ENCODE assay signal across 8 cellular contexts in genomic region chr9:39464122-39464777, GRCh38.
DNase-seq lines count a peak whose midpoint lies in the region; ATAC-seq and TF ChIP-seq lines count a peak whose summit lies in the region.
"Not testable (repeated sequence)": the region's sequence is repeated elsewhere in the genome, so short reads cannot be mapped to it uniquely, and the experiment has no call there.

No MANE protein-coding gene starts in this region.

- TF ChIP-seq EP300 in ovary (IDR thresholded peaks at IDR 0.05), result not testable (repeated sequence)

- DNase-seq in GM12865 (ENCODE audit: low read depth) (peak; percentile 86), NCI-H1436 treated with DMSO at 0.1 percent for 48 hours (lab: John Stamatoyannopoulos, UW) (peak; percentile 36), SW480 (ENCODE audit: low spot score) (peak; percentile 80), Right ventricle myocardium superior (peak; percentile 91), ovary (peak; percentile 80 to 87 (median 84)), substantia nigra (lab: John Stamatoyannopoulos, UW) (peak in 48 of 49 donors; percentile 21 to 89 (median 77))
- DNase-seq in activated naive CD8-positive, alpha-beta T cell treated with anti-CD3 and anti-CD28 coated beads, Interleukin-2, amount 10 ng/mL, durations not matched to agents 7 days and 5 days, result peak; percentile 75

- not testable (repeated sequence) for H3K36me3 Mint-ChIP-seq in activated naive CD8-positive, alpha-beta T cell treated with anti-CD3 and anti-CD28 coated beads, Interleukin-2, amount 10 ng/mL, durations not matched to agents 7 days and 5 days

- H3K9me3 Mint-ChIP-seq in activated naive CD8-positive, alpha-beta T cell treated with anti-CD3 and anti-CD28 coated beads, Interleukin-2, amount 10 ng/mL, durations not matched to agents 7 days and 5 days, result not testable (repeated sequence)

- ATAC-seq in HG02885 (IDR thresholded peaks at IDR 0.05; ENCODE audit: poor library complexity, unreplicated experiment), result peak; percentile 98
- ATAC-seq in activated naive CD8-positive, alpha-beta T cell treated with anti-CD3 and anti-CD28 coated beads, Interleukin-2, amount 10 ng/mL, durations not matched to agents 7 days and 5 days (ENCODE audit: low read depth), result peak; percentile 99
- peak; percentile 100 for ATAC-seq in Right ventricle myocardium superior (ENCODE audit: poor library complexity)

- intact Hi-C loops in Right ventricle myocardium superior (cut with DNase I); ovary (cut with DNase I): not testable (repeated sequence)

- POLR2A ChIA-PET in activated naive CD8-positive, alpha-beta T cell treated with anti-CD3 and anti-CD28 coated beads, Interleukin-2, amount 10 ng/mL, durations not matched to agents 7 days and 5 days (lab: Charles Lee), result not testable (repeated sequence)

- not testable (repeated sequence) for H3K9me3 ChIP-seq in ovary

- H3K27me3 ChIP-seq in ovary, result not testable (repeated sequence)

- H3K4me3 ChIP-seq in GM12865 (ENCODE audit: low read depth, low read length), result peak overlapping the region; percentile 54
- H3K4me3 ChIP-seq in ovary, result peak overlapping the region; percentile 51

- H3K4me1 Mint-ChIP-seq in activated naive CD8-positive, alpha-beta T cell treated with anti-CD3 and anti-CD28 coated beads, Interleukin-2, amount 10 ng/mL, durations not matched to agents 7 days and 5 days, result not testable (repeated sequence)

- not testable (repeated sequence) for TF ChIP-seq CTCF in GM12865 (IDR thresholded peaks at IDR 0.05; ENCODE audit: insufficient read depth, low read depth, low read length, missing control alignments); ovary (IDR thresholded peaks at IDR 0.05)

- TF ChIP-seq POLR2A in ovary (IDR thresholded peaks at IDR 0.05), result not testable (repeated sequence)

- not testable (repeated sequence) for H3K36me3 ChIP-seq in ovary

- 0 to 1% (median 1%) methylated on average over 42 to 46 of the region's 46 CpGs for WGBS in ovary, 3 donors

- not testable (repeated sequence) for H3K4me1 ChIP-seq in ovary (ENCODE audit: insufficient read depth)

- H3K4me3 Mint-ChIP-seq in activated naive CD8-positive, alpha-beta T cell treated with anti-CD3 and anti-CD28 coated beads, Interleukin-2, amount 10 ng/mL, durations not matched to agents 7 days and 5 days, result peak overlapping the region; percentile 95

- peak overlapping the region; percentile 88 for H3K27ac Mint-ChIP-seq in activated naive CD8-positive, alpha-beta T cell treated with anti-CD3 and anti-CD28 coated beads, Interleukin-2, amount 10 ng/mL, durations not matched to agents 7 days and 5 days

- H3K27me3 Mint-ChIP-seq in activated naive CD8-positive, alpha-beta T cell treated with anti-CD3 and anti-CD28 coated beads, Interleukin-2, amount 10 ng/mL, durations not matched to agents 7 days and 5 days, result not testable (repeated sequence)

- H3K27ac ChIP-seq in ovary, result peak overlapping the region in 1 of 2 donors; percentile 38
- H3K27ac ChIP-seq in substantia nigra (ENCODE audit: low read depth, low read length, poor library complexity, severe bottlenecking), result not testable (repeated sequence)

Comparison
In these comparisons a context has a peak if more than half of its experiments do, and no peak if none do; other contexts are left out.
1. DNase-seq: peak in every context shown above with its lines; median percentile 91 in Right ventricle myocardium superior; 86 in GM12865; 84 in ovary; 80 in SW480; 77 in substantia nigra; 75 in activated naive CD8-positive, alpha-beta T cell treated with anti-CD3 and anti-CD28 coated beads, Interleukin-2, amount 10 ng/mL, durations not matched to agents 7 days and 5 days; 36 in NCI-H1436 treated with DMSO at 0.1 percent for 48 hours.